ENCODE assay signal across 19 cellular contexts in genomic region chr9:2359821-2360220, GRCh38.
DNase-seq lines count a peak whose midpoint lies in the region; ATAC-seq and TF ChIP-seq lines count a peak whose summit lies in the region.
"Had no signal": no experiment of that assay in that cellular context is flagged by ENCODE, and none has a peak within 500 bp of the region (broad histone marks: within the 10 kb centered on the region; RNA-seq: fewer than 3 reads in every experiment).

No MANE protein-coding gene starts in this region.

- TF ChIP-seq POLR2A in prostate gland (IDR thresholded peaks at IDR 0.05) = no peak

- H3K27ac ChIP-seq in prostate gland = no peak overlapping the region
- H3K27ac ChIP-seq: gastrocnemius medialis, RWPE1, tibial artery had no signal

- no peaks in the 10 kb centered on the region for H3K27me3 ChIP-seq in NT2/D1 (ENCODE audit: insufficient read depth, insufficient read length)
- no peaks in the 10 kb centered on the region for H3K27me3 ChIP-seq in prostate gland (replicated peaks; ENCODE audit: insufficient read depth)
- H3K27me3 ChIP-seq: gastrocnemius medialis, tibial artery had no signal

- no peaks in the 10 kb centered on the region for H3K4me1 ChIP-seq in NT2/D1 (ENCODE audit: insufficient read depth, insufficient read length)
- H3K4me1 ChIP-seq in prostate gland (replicated peaks) = no peaks in the 10 kb centered on the region
- H3K4me1 ChIP-seq: gastrocnemius medialis, tibial artery had no signal

- 64% methylated on average over 3 of the region's 3 CpGs for WGBS in prostate gland

- intact Hi-C loops in prostate gland (cut with DNase I) = no loop called here

- H3K9me3 ChIP-seq in NT2/D1 (ENCODE audit: insufficient read depth, low read length) (no peaks in the 10 kb centered on the region), prostate gland (no peaks in the 10 kb centered on the region)
- H3K9me3 ChIP-seq: gastrocnemius medialis, SK-N-SH, tibial artery had no signal

- DNase-seq in ELF-1 (ENCODE audit: low read depth, low spot score) = peak; percentile 67
- peak; percentile 95 for DNase-seq in NCI-H146 (lab: John Stamatoyannopoulos, UW)
- peak; percentile 38 for DNase-seq in NT2/D1 (ENCODE audit: low read depth, low spot score)
- DNase-seq in myocyte (ENCODE audit: low read depth) = peak; percentile 19
- DNase-seq in ecto neural progenitor cell (ENCODE audit: low spot score) = no peak
- no peak for DNase-seq in prostate gland (ENCODE audit: low spot score)
- DNase-seq: activated CD4-positive, CD25-positive, alpha-beta regulatory T cell treated with anti-CD3 and anti-CD28 coated beads, Interleukin-2, amount 50 U/mL, for 72 hours; activated CD8-positive, alpha-beta T cell treated with anti-CD3 and anti-CD28 coated beads, Interleukin-2, amount 10 ng/mL, durations not matched to agents 7 days and 5 days; anterior cingulate cortex; CD8-positive, alpha-beta T cell; gastrocnemius medialis; H7; NCI-H1417 treated with DMSO at 0.1 percent for 48 hours; NCI-H526; SK-N-SH; tibial artery had no signal

- H3K4me3 ChIP-seq in NT2/D1 (ENCODE audit: insufficient read length, low read depth) (no peak overlapping the region), prostate gland (no peak overlapping the region)
- H3K4me3 ChIP-seq: gastrocnemius medialis, tibial artery had no signal

- TF ChIP-seq CTCF in prostate gland (IDR thresholded peaks at IDR 0.05) = no peak

- H3K9ac ChIP-seq in NT2/D1 (ENCODE audit: insufficient read length, low read depth) = no peak overlapping the region
- H3K9ac ChIP-seq: SK-N-SH had no signal

- no peak for ATAC-seq in GM21526 (IDR thresholded peaks at IDR 0.05; ENCODE audit: low FRiP score, unreplicated experiment)
- ATAC-seq: activated CD8-positive, alpha-beta T cell treated with anti-CD3 and anti-CD28 coated beads, Interleukin-2, amount 10 ng/mL, durations not matched to agents 7 days and 5 days; activated naive CD4-positive, alpha-beta T cell treated with anti-CD3 and anti-CD28 coated beads, Interleukin-2, amount 50 U/mL, for 72 hours; CD8-positive, alpha-beta T cell; gastrocnemius medialis had no signal

- H3K36me3 ChIP-seq in NT2/D1 (ENCODE audit: insufficient read depth, insufficient read length, low read length) (no peaks in the 10 kb centered on the region), prostate gland (no peaks in the 10 kb centered on the region)
- H3K36me3 ChIP-seq: gastrocnemius medialis, tibial artery had no signal

Comparison
In these comparisons a context has a peak if more than half of its experiments do, and no peak if none do; other contexts are left out.
1. DNase-seq: peak in ELF-1 (single experiment), NCI-H146 (single experiment), NT2/D1 (single experiment) and myocyte (single experiment); none in ecto neural progenitor cell (single experiment) and prostate gland (single experiment).